Comparison of ENCODE assay signal across 9 cellular contexts in the genomic region with DNA sequence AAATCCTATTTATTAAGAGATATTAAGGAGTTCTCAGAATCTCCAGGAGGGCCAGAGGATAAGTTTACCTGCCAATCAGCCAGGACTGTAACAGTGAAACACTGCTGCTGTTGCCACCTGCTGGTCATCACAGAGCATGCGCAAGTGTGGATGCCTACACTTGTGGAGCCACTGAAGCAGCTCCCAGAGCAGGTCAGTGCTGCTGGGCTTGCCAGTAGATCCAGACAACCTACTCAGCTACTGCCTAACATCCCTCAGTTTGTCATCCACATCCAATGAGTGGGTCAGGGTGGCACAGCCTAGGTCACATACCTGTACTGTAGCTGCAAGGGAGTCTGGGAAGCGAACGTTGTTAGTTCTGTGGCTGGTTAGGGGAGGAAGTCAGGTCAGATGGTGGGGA. TPM values are rescaled to one million over a fixed set of nuclear protein-coding genes. Genes with fewer than 3 reads are reported as not detected.
DNase-seq lines count a peak whose midpoint lies in the region; FAIRE-seq and TF ChIP-seq lines count a peak whose summit lies in the region.
"Had no signal": no experiment of that assay in that cellular context is flagged by ENCODE, and none has a peak within 500 bp of the region (broad histone marks: within the 10 kb centered on the region; RNA-seq: fewer than 3 reads in every experiment).

No MANE protein-coding gene starts in this region.

- H2BK120ac ChIP-seq in H1 (replicated peaks; ENCODE audit: low read depth, low read length) = no peak overlapping the region

- no peak overlapping the region for H3K14ac ChIP-seq in H1 (ENCODE audit: insufficient read length)

- TF ChIP-seq RAD21 in H1 (IDR thresholded peaks at IDR 0.05 in 1 of 2, conservative IDR thresholded peaks at IDR 0.05 in 1 of 2; ENCODE audit: low read depth in 2 of 2, low read length in 2 of 2) = peak; percentile 66 to 75

- H3K4me2 ChIP-seq in H1 (ENCODE audit: insufficient read depth in 1 of 2, low read depth in 2 of 2, low read length in 2 of 2) = no peak overlapping the region

- no peak overlapping the region for H3K27ac ChIP-seq in HEK293 (ENCODE audit: extremely low read depth, low read depth, low read length)
- no peak overlapping the region for H3K27ac ChIP-seq in H1 (ENCODE audit: low read depth, low read length)
- H3K27ac ChIP-seq in neutrophil = no peak overlapping the region

- no peaks in the 10 kb centered on the region; the same call in 1 of the 2 replicates for H3K79me1 ChIP-seq in H1 (ENCODE audit: low read depth, low read length)

- WGBS in H1 (ENCODE audit: extremely low coverage in 1 of 2, insufficient coverage in 1 of 2, insufficient read length in 1 of 2, insufficient replicate concordance in 2 of 2, low coverage in 1 of 2, low lambda C conversion rate in 2 of 2, missing lambda C conversion rate in 1 of 2), 2 experiments = 80% methylated on average over 3 of the region's 3 CpGs; no CpG with 5 or more reads in 1 of the 2 experiments

- TF ChIP-seq EP300 in H1 (IDR thresholded peaks at IDR 0.05; ENCODE audit: borderline replicate concordance in 1 of 2, low read depth in 2 of 2, low read length in 2 of 2) = no peak

- POLR2A ChIA-PET in HEK293 (lab: Yijun Ruan, JAX) (no interaction called here), H1 (lab: Charles Lee; ENCODE audit: partially characterized antibody) (interaction anchor here (0.9 kb wide), 1 partner anchor 42 kb away, joined by 3 read pairs; no protein-coding TSS in a partner anchor)

- TF ChIP-seq POLR2A in GM12891 (IDR thresholded peaks at IDR 0.05; ENCODE audit: low read depth, low read length) (no peak), H1 (IDR thresholded peaks at IDR 0.05; ENCODE audit: control extremely low read depth in 1 of 2, low read depth in 2 of 2, low read length in 2 of 2) (no peak)

- H3K36me3 ChIP-seq in HEK293 (ENCODE audit: control insufficient read depth in 2 of 2, insufficient read depth in 1 of 2, low read length in 2 of 2) = no peaks in the 10 kb centered on the region
- H3K36me3 ChIP-seq in H1 (ENCODE audit: control insufficient read depth in 2 of 4, insufficient read depth in 4 of 4, low read length in 3 of 4) = no peaks in the 10 kb centered on the region
- no peaks in the 10 kb centered on the region for H3K36me3 ChIP-seq in neutrophil

- H3K18ac ChIP-seq in H1 (ENCODE audit: extremely low read depth, low read length) = no peak overlapping the region

- H3K4me1 ChIP-seq in HEK293 (ENCODE audit: control insufficient read depth, insufficient read depth, low read length) = no peaks in the 10 kb centered on the region
- H3K4me1 ChIP-seq in H1 (replicated peaks in 1 of 4; ENCODE audit: control insufficient read depth in 3 of 4, insufficient read depth in 4 of 4, low read length in 3 of 4) = peaks cover 0 to 3% (median under 1%) of the 10 kb centered on the region in 4 experiments; a peak in 3 of 7 replicates
- peaks cover 5 to 6% of the 10 kb centered on the region in 2 experiments for H3K4me1 ChIP-seq in neutrophil (ENCODE audit: control insufficient read depth in 1 of 2, insufficient read depth in 1 of 2, low read depth in 1 of 2, low read length in 1 of 2)

- H4K91ac ChIP-seq in H1 (replicated peaks; ENCODE audit: insufficient read length, low read length) = no peak overlapping the region

- no peaks in the 10 kb centered on the region for H3K27me3 ChIP-seq in H1 (replicated peaks in 1 of 4; ENCODE audit: control insufficient read depth in 3 of 4, extremely low read depth in 1 of 4, insufficient read depth in 3 of 4, low read length in 3 of 4)
- no peaks in the 10 kb centered on the region for H3K27me3 ChIP-seq in neutrophil

- H3K4ac ChIP-seq in H1 (replicated peaks; ENCODE audit: insufficient read length, low read depth, low read length) = no peak overlapping the region

- H3K4me3 ChIP-seq in HEK293 (ENCODE audit: low read depth, low read length) (no peak overlapping the region), H1 (ENCODE audit: extremely low read depth in 1 of 4, insufficient read depth in 2 of 4, low read depth in 3 of 4, low read length in 4 of 4) (no peak overlapping the region), neutrophil (ENCODE audit: low read depth in 1 of 2, low read length in 1 of 2) (no peak overlapping the region)

- H4K5ac ChIP-seq in H1 (ENCODE audit: insufficient read length, low read depth, low read length) = no peak overlapping the region

- no peak overlapping the region for H2BK20ac ChIP-seq in H1 (ENCODE audit: low read length)

- H3K79me2 ChIP-seq in H1 (ENCODE audit: control insufficient read depth in 1 of 2, insufficient read depth in 2 of 2, low read length in 2 of 2) = peaks cover 0 to 15% of the 10 kb centered on the region in 2 experiments; a peak in 1 of 4 replicates

- no peak overlapping the region for H4K8ac ChIP-seq in H1 (ENCODE audit: extremely low read depth, insufficient read depth, low read length)

- H3K9me3 ChIP-seq in HEK293 (ENCODE audit: control insufficient read depth, insufficient read depth, low read depth, low read length) (no peaks in the 10 kb centered on the region), H1 (ENCODE audit: insufficient read depth in 2 of 2, low read depth in 1 of 2, low read length in 1 of 2) (no peaks in the 10 kb centered on the region), neutrophil (no peaks in the 10 kb centered on the region)

- H3K23ac ChIP-seq in H1 (ENCODE audit: insufficient read length) = no peak overlapping the region

- no peak overlapping the region for H2BK12ac ChIP-seq in H1 (ENCODE audit: low read depth, low read length)

- H2BK15ac ChIP-seq in H1 (ENCODE audit: low read length) = no peak overlapping the region

- no peak for TF ChIP-seq CTCF in HEK293 (tag by site-specific recombination; IDR thresholded peaks at IDR 0.05)
- peak; percentile 74 to 97 (median 93) for TF ChIP-seq CTCF in H1 (IDR thresholded peaks at IDR 0.05; ENCODE audit: control extremely low read depth in 1 of 3, insufficient read depth in 1 of 3, low read depth in 1 of 3, low read length in 3 of 3)
- peak; percentile 77 for TF ChIP-seq CTCF in neutrophil (IDR thresholded peaks at IDR 0.05)

- CTCF ChIA-PET in HEK293 (lab: Yijun Ruan, JAX) (interaction anchor here (0.6 to 2.7 kb wide), 25 partner anchors 9 to 740 kb away, joined by 3 to 22 read pairs (median 4); no protein-coding TSS in a partner anchor), H1 (lab: Charles Lee; ENCODE audit: partially characterized antibody) (interaction anchor here (0.6 to 7.3 kb wide), 30 partner anchors 9 to 233 kb away, joined by 3 to 70 read pairs (median 4); a partner anchor contains a TSS)

- no peaks in the 10 kb centered on the region for H3K23me2 ChIP-seq in H1 (ENCODE audit: low read depth, low read length)

- H4K20me1 ChIP-seq in H1 (replicated peaks in 1 of 2; ENCODE audit: control insufficient read depth in 1 of 2, insufficient read depth in 2 of 2, low read length in 2 of 2) = peaks cover 0 to 2% of the 10 kb centered on the region in 2 experiments

- FAIRE-seq in GM12891 (lab: Jason Lieb, UNC) (peak; percentile 86), H1 (lab: Jason Lieb, UNC) (peak; percentile 55)
- FAIRE-seq: colon had no signal

- no peak overlapping the region for H2BK5ac ChIP-seq in H1 (ENCODE audit: low read depth, low read length)

- H3K56ac ChIP-seq in H1 (replicated peaks; ENCODE audit: insufficient read length, low read depth, low read length) = no peak overlapping the region

- H3K9ac ChIP-seq in H1 (replicated peaks in 1 of 4; ENCODE audit: extremely low read depth in 1 of 4, low read depth in 3 of 4, low read length in 3 of 4) = no peak overlapping the region

- DNase-seq in GM12891 (ENCODE audit: insufficient read length, low spot score) (peak; percentile 26), M059J (ENCODE audit: low read depth) (peak; percentile 56), H1 (ENCODE audit: low read depth in 1 of 2, low spot score in 2 of 2) (peak; percentile 39 to 70), ureter (ENCODE audit: low spot score) (no peak), mesenteric fat pad (ENCODE audit: low spot score) (no peak)
- DNase-seq in activated CD4-positive, alpha-beta T cell treated with anti-CD3 and anti-CD28 coated beads, Interleukin-2, amount 50 U/mL, for 1 hour = peak; percentile 49

- H2AFZ ChIP-seq in H1 (ENCODE audit: low read length) = no peak overlapping the region

- H2AK5ac ChIP-seq in H1 (ENCODE audit: low read depth, low read length) = no peak overlapping the region

TF ChIP-seq in GM12891, 5 proteins besides CTCF, POLR2A, EP300 and RAD21:
- TF ChIP-seq SPI1 (IDR thresholded peaks at IDR 0.05; ENCODE audit: low read depth, low read length) = no peak
- TF ChIP-seq POU2F2 (IDR thresholded peaks at IDR 0.05; ENCODE audit: low read depth, low read length) = no peak
- no peak for TF ChIP-seq PAX5 (IDR thresholded peaks at IDR 0.05; ENCODE audit: insufficient read depth, low read length, severe bottlenecking)
- no peak for TF ChIP-seq POLR2AphosphoS5 (IDR thresholded peaks at IDR 0.05; ENCODE audit: low read depth, low read length)
- no peak for TF ChIP-seq TAF1 (IDR thresholded peaks at IDR 0.05; ENCODE audit: low read depth, low read length)
TF ChIP-seq in GM12891: peak in this region for 0.

TF ChIP-seq in H1, 55 proteins besides CTCF, POLR2A, EP300 and RAD21:
- no peak for TF ChIP-seq BCL11A (IDR thresholded peaks at IDR 0.05; ENCODE audit: low read depth in 2 of 2, low read length in 2 of 2)
- peak; percentile 33; the same call in 1 of the 2 replicates for TF ChIP-seq CREB1 (IDR thresholded peaks at IDR 0.05)
- TF ChIP-seq, protein P1, sequence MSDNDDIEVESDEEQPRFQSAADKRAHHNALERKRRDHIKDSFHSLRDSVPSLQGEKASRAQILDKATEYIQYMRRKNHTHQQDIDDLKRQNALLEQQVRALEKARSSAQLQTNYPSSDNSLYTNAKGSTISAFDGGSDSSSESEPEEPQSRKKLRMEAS (IDR thresholded peaks at IDR 0.05) = peak; percentile 39; the same call in 1 of the 2 replicates

RNA-seq across cellular contexts. Expression of a gene that starts 18.3 kb away (rescaled TPM):
- polyA plus RNA-seq in GM12891 (2012; ENCODE audit: low read depth, missing spikeins) = 0.09 TPM
- total RNA-seq in M059J (2014; rRNA removed; shearing (Covaris generic)) = 6.2 and 10.1 TPM in 2 replicates
- total RNA-seq in H1 (2021; fragmentation: NEBNext Ultra II Directional; extraction: Animal tissue kit (Norgen Biotek cat#: 25700)) = 27.2 and 32.4 TPM in 2 replicates
- polyA plus RNA-seq in H1 (2011; rRNA removed) = 7.2 and 12.5 TPM in 2 replicates
- polyA plus RNA-seq in H1 (2011; cell fraction: cytosol; rRNA removed) = 6.4 TPM
- 23.6 TPM for polyA plus RNA-seq in H1 (2011; cell fraction: nucleus; rRNA removed)
- polyA plus RNA-seq in H1 (2012, experiment 1 of 2) = 12.8 to 15.6 TPM (median 13.8 TPM) in 4 replicates
- polyA plus RNA-seq in H1 (2012, experiment 2 of 2) = 6.8 TPM
- polyA plus RNA-seq in H1 (2013, experiment 1 of 2) = 17.0 TPM
- 16.4 TPM for polyA plus RNA-seq in H1 (2013, experiment 2 of 2)
- polyA minus RNA-seq in H1 (2011; rRNA and poly(A)+ RNA removed) = 50.6 and 61.0 TPM in 2 replicates
- polyA minus RNA-seq in H1 (2011; cell fraction: cytosol; rRNA and poly(A)+ RNA removed) = 24.7 TPM
- 58.6 TPM for polyA minus RNA-seq in H1 (2011; cell fraction: nucleus; rRNA and poly(A)+ RNA removed)
- 25.1 TPM for total RNA-seq in ureter
- total RNA-seq in mesenteric fat pad = 11.9 TPM

Comparison
In these comparisons a context has a peak if more than half of its experiments do, and no peak if none do; other contexts are left out.
1. DNase-seq: peak in GM12891 (single experiment), M059J (single experiment), activated CD4-positive, alpha-beta T cell treated with anti-CD3 and anti-CD28 coated beads, Interleukin-2, amount 50 U/mL, for 1 hour (single experiment) and H1 (2 of 2); none in ureter (single experiment) and mesenteric fat pad (single experiment).